28 cellular contexts compared by ENCODE assay signal in the genomic region with DNA sequence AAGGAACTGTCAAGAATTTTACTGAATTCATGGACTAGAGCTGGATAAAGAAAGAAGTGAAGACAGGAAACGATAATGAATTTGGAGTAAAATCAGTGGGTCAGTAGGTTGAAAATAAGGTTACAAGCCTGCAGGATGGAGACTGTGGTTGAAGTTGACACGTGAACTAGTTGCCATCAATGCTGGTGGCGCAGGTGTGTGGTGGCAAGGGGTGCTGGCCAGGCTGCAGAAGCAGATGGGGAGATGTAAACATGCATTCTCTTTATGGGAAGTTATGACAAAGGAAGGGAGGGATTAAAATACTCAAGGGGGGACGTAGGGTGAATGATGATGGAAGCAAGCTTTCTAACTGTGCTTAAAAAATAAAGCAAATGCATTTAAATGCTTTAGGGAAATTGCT.
"Had no signal": no experiment of that assay in that cellular context is flagged by ENCODE, and none has a peak within 500 bp of the region (broad histone marks: within the 10 kb centered on the region; RNA-seq: fewer than 3 reads in every experiment).

No MANE protein-coding gene starts in this region.

- ATAC-seq: stimulated activated effector memory CD8-positive, alpha-beta T cell treated with anti-CD3 and anti-CD28 coated beads, Interleukin-12 subunit alpha, Interleukin-12 subunit beta, amount 100 ng/mL, for 72 hours; stimulated activated memory B cell treated with anti-CD40 and anti-IgM and Interleukin-4, amounts not matched to agents 10 μg/mL and 1 μg/mL and 100 μg/mL, for 72 hours; stimulated activated naive B cell treated with anti-CD40 and anti-IgM and Interleukin-4, amounts not matched to agents 10 μg/mL and 1 μg/mL and 100 μg/mL, for 72 hours; stimulated activated naive CD8-positive, alpha-beta T cell treated with anti-CD3 and anti-CD28 coated beads, Interleukin-15, amount 100 ng/mL, for 72 hours; stimulated activated naive CD8-positive, alpha-beta T cell treated with anti-CD3 and anti-CD28 coated beads, Interleukin-15, Interleukin-2, amounts not matched to agents 100 U/mL and 50 U/mL, for 24 hours; upper lobe of right lung had no signal

- H3K9me3 ChIP-seq: stomach, suprapubic skin, testis, thoracic aorta, thyroid gland, tibial artery, tibial nerve, transverse colon, upper lobe of left lung, upper lobe of right lung, uterus, vagina had no signal

- H3K4me1 ChIP-seq: thyroid gland, uterus had no signal

- H3K27me3 ChIP-seq: stomach, testis, thyroid gland, transverse colon, upper lobe of left lung, upper lobe of right lung, uterus, vagina had no signal

- DNase-seq: stimulated activated CD4-positive, alpha-beta T cell treated with anti-CD3 and anti-CD28 coated beads, Interleukin-2, amount 100 ng/mL, for 48 hours; stimulated activated CD4-positive, alpha-beta T cell treated with anti-CD3 and anti-CD28 coated beads, Interleukin-4, amount 100 ng/mL, for 1 hour; stimulated activated CD4-positive, alpha-beta T cell treated with anti-CD3 and anti-CD28 coated beads, Interleukin-4, amount 100 ng/mL, for 24 hours; stimulated activated CD4-positive, alpha-beta T cell treated with anti-CD3 and anti-CD28 coated beads, Interleukin-4, amount 100 ng/mL, for 4 hours; stimulated activated CD8-positive, alpha-beta memory T cell treated with anti-CD3 and anti-CD28 coated beads, Interleukin-4, amount 100 ng/mL, for 48 hours; stimulated activated naive B cell treated with anti-CD40 and anti-IgM and Interleukin-4, amounts not matched to agents 10 μg/mL and 1 μg/mL and 100 μg/mL, for 72 hours; stimulated activated naive CD4-positive, alpha-beta T cell; stimulated activated naive CD4-positive, alpha-beta T cell treated with Interleukin-2 at 50 U/mL for 16 hours; stimulated activated naive CD8-positive, alpha-beta T cell treated with anti-CD3 and anti-CD28 coated beads, Interleukin-15, amount 100 ng/mL, for 72 hours; stimulated activated naive CD8-positive, alpha-beta T cell treated with anti-CD3 and anti-CD28 coated beads, Interleukin-15, Interleukin-2, amounts not matched to agents 100 U/mL and 50 U/mL, for 24 hours; stomach; substantia nigra; testis; thyroid gland; tibial artery; transverse colon; trophoblast cell; upper lobe of left lung; upper lobe of right lung; uterus had no signal

- H3K27ac Mint-ChIP-seq: stimulated activated effector memory CD8-positive, alpha-beta T cell treated with anti-CD3 and anti-CD28 coated beads, Interleukin-12 subunit alpha, Interleukin-12 subunit beta, amount 100 ng/mL, for 72 hours; stimulated activated memory B cell treated with anti-CD40 and anti-IgM and Interleukin-4, amounts not matched to agents 10 μg/mL and 1 μg/mL and 100 μg/mL, for 72 hours; stimulated activated naive B cell treated with anti-CD40 and anti-IgM and Interleukin-4, amounts not matched to agents 10 μg/mL and 1 μg/mL and 100 μg/mL, for 72 hours; stimulated activated naive CD8-positive, alpha-beta T cell treated with anti-CD3 and anti-CD28 coated beads, Interleukin-15, amount 100 ng/mL, for 72 hours; stimulated activated naive CD8-positive, alpha-beta T cell treated with anti-CD3 and anti-CD28 coated beads, Interleukin-15, Interleukin-2, amounts not matched to agents 100 ng/mL and 50 ng/mL, for 24 hours; type B pancreatic cell had no signal

- H3K27ac ChIP-seq: stomach, suprapubic skin, testis, thoracic aorta, thyroid gland, tibial artery, tibial nerve, transverse colon, upper lobe of left lung, upper lobe of right lung, uterus, vagina had no signal

- H3K36me3 Mint-ChIP-seq: stimulated activated effector memory CD8-positive, alpha-beta T cell treated with anti-CD3 and anti-CD28 coated beads, Interleukin-12 subunit alpha, Interleukin-12 subunit beta, amount 100 ng/mL, for 72 hours; stimulated activated memory B cell treated with anti-CD40 and anti-IgM and Interleukin-4, amounts not matched to agents 10 μg/mL and 1 μg/mL and 100 μg/mL, for 72 hours; stimulated activated naive B cell treated with anti-CD40 and anti-IgM and Interleukin-4, amounts not matched to agents 10 μg/mL and 1 μg/mL and 100 μg/mL, for 72 hours; type B pancreatic cell had no signal

- H3K4me3 Mint-ChIP-seq: stimulated activated effector memory CD8-positive, alpha-beta T cell treated with anti-CD3 and anti-CD28 coated beads, Interleukin-12 subunit alpha, Interleukin-12 subunit beta, amount 100 ng/mL, for 72 hours; stimulated activated memory B cell treated with anti-CD40 and anti-IgM and Interleukin-4, amounts not matched to agents 10 μg/mL and 1 μg/mL and 100 μg/mL, for 72 hours; stimulated activated naive B cell treated with anti-CD40 and anti-IgM and Interleukin-4, amounts not matched to agents 10 μg/mL and 1 μg/mL and 100 μg/mL, for 72 hours; stimulated activated naive CD8-positive, alpha-beta T cell treated with anti-CD3 and anti-CD28 coated beads, Interleukin-15, amount 100 ng/mL, for 72 hours; stimulated activated naive CD8-positive, alpha-beta T cell treated with anti-CD3 and anti-CD28 coated beads, Interleukin-15, Interleukin-2, amounts not matched to agents 100 ng/mL and 50 ng/mL, for 24 hours; type B pancreatic cell had no signal

- H3K9me3 Mint-ChIP-seq: stimulated activated effector memory CD8-positive, alpha-beta T cell treated with anti-CD3 and anti-CD28 coated beads, Interleukin-12 subunit alpha, Interleukin-12 subunit beta, amount 100 ng/mL, for 72 hours; stimulated activated memory B cell treated with anti-CD40 and anti-IgM and Interleukin-4, amounts not matched to agents 10 μg/mL and 1 μg/mL and 100 μg/mL, for 72 hours; stimulated activated naive B cell treated with anti-CD40 and anti-IgM and Interleukin-4, amounts not matched to agents 10 μg/mL and 1 μg/mL and 100 μg/mL, for 72 hours; stimulated activated naive CD8-positive, alpha-beta T cell treated with anti-CD3 and anti-CD28 coated beads, Interleukin-15, amount 100 ng/mL, for 72 hours; stimulated activated naive CD8-positive, alpha-beta T cell treated with anti-CD3 and anti-CD28 coated beads, Interleukin-15, Interleukin-2, amounts not matched to agents 100 ng/mL and 50 ng/mL, for 24 hours; type B pancreatic cell had no signal

- H3K36me3 ChIP-seq: stomach, suprapubic skin, thoracic aorta, thyroid gland, tibial artery, tibial nerve, transverse colon, upper lobe of left lung, upper lobe of right lung, uterus, vagina had no signal

- H3K4me1 Mint-ChIP-seq: stimulated activated effector memory CD8-positive, alpha-beta T cell treated with anti-CD3 and anti-CD28 coated beads, Interleukin-12 subunit alpha, Interleukin-12 subunit beta, amount 100 ng/mL, for 72 hours; stimulated activated memory B cell treated with anti-CD40 and anti-IgM and Interleukin-4, amounts not matched to agents 10 μg/mL and 1 μg/mL and 100 μg/mL, for 72 hours; stimulated activated naive B cell treated with anti-CD40 and anti-IgM and Interleukin-4, amounts not matched to agents 10 μg/mL and 1 μg/mL and 100 μg/mL, for 72 hours; stimulated activated naive CD8-positive, alpha-beta T cell treated with anti-CD3 and anti-CD28 coated beads, Interleukin-15, amount 100 ng/mL, for 72 hours had no signal

- H3K4me3 ChIP-seq: stomach, suprapubic skin, testis, thoracic aorta, thyroid gland, tibial artery, tibial nerve, transverse colon, upper lobe of left lung, upper lobe of right lung, uterus, vagina had no signal
